Comparison of ENCODE assay signal across 9 cellular contexts in the genomic region with DNA sequence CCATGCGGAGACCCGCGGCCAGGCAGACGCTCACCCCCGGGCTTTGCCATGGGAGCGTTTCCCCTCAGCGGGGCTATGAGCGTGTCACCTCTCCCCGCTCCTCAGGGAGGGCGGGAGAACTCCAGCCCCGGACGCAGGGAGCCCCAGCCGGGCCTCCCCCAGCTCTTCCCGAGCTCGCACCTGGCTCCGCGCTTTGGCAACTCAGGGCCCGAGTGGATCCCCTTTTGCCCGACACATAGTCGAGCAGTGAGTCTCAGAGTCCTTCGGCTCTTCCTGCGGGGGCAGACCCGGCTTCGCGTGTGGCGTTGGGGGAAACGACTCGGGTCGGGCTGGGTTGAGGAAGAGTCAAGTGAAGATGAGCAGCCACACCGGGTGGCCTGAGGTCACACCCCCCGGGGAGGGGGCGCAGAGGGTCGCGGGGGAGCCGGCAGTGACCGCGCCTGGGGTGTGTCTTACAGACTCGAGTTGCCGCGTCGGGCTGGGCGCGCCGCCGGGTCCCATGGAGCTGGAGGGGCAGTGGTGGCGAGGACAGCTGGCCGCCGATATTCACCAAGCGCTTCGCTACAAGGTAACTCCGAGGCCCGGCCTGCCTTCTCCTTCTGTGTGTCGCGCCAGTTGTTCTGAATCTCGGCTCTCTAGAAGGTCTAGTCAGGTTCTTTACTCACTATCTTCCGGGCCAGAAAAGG.
A peak's percentile ranks its signal among the peaks of the same experiment; 100 is the strongest.
DNase-seq lines count a peak whose midpoint lies in the region; ATAC-seq and TF ChIP-seq lines count a peak whose summit lies in the region.
"Had no signal": no experiment of that assay in that cellular context is flagged by ENCODE, and none has a peak within 500 bp of the region (broad histone marks: within the 10 kb centered on the region; RNA-seq: fewer than 3 reads in every experiment).

No MANE protein-coding gene starts in this region.

- no peak for TF ChIP-seq CTCF in NB4 (IDR thresholded peaks at IDR 0.05; ENCODE audit: low read depth, low read length)
- no peak for TF ChIP-seq CTCF in choroid plexus epithelial cell (conservative IDR thresholded peaks at IDR 0.05; ENCODE audit: low read depth, low read length)

- peak; percentile 16 for TF ChIP-seq POLR2A in NB4 (IDR thresholded peaks at IDR 0.05; ENCODE audit: extremely low read depth, insufficient read length)

- no peaks in the 10 kb centered on the region for H3K27me3 ChIP-seq in layer of hippocampus (ENCODE audit: control insufficient read depth, insufficient read depth, low read length)

- H3K27ac ChIP-seq in layer of hippocampus (ENCODE audit: low read depth, low read length), result peak overlapping the region; percentile 47
- H3K27ac ChIP-seq: C4-2B had no signal

- H3K4me3 ChIP-seq in NB4 (ENCODE audit: low read depth, low read length) (peak overlapping the region; percentile 96), choroid plexus epithelial cell (ENCODE audit: low read depth, low read length) (peak overlapping the region; percentile 81)

- DNase-seq in DMS79 treated with DMSO at 0.1 percent for 48 hours (lab: John Stamatoyannopoulos, UW) (peak; percentile 8), DMS79 (lab: John Stamatoyannopoulos, UW) (no peak), NB4 (ENCODE audit: low read depth) (peak; percentile 85), choroid plexus epithelial cell (ENCODE audit: low read depth) (peak; percentile 43)
- DNase-seq in activated CD4-positive, CD25-positive, alpha-beta regulatory T cell treated with anti-CD3 and anti-CD28 coated beads, Interleukin-2, amount 50 U/mL, for 16 hours (ENCODE audit: low read depth, low spot score), result peak; percentile 19
- peak; percentile 23 to 41 for DNase-seq in stimulated activated CD4-positive, alpha-beta T cell treated with anti-CD3 and anti-CD28 coated beads, Interleukin-1b, Interleukin-23, amount 100 ng/mL, for 4 hours (ENCODE audit: low read depth in 2 of 2)

- ATAC-seq in HG02623 (IDR thresholded peaks at IDR 0.05; ENCODE audit: unreplicated experiment), result peak; percentile 29
